Comparison of ENCODE assay signal across 24 cellular contexts in genomic region chr2:20657522-20658235, GRCh38. TPM values are rescaled to one million over a fixed set of nuclear protein-coding genes. Genes with fewer than 3 reads are reported as not detected.
A peak's percentile ranks its signal among the peaks of the same experiment; 100 is the strongest.
DNase-seq lines count a peak whose midpoint lies in the region; ATAC-seq, FAIRE-seq and TF ChIP-seq lines count a peak whose summit lies in the region.
"Had no signal": no experiment of that assay in that cellular context is flagged by ENCODE, and none has a peak within 500 bp of the region (broad histone marks: within the 10 kb centered on the region; RNA-seq: fewer than 3 reads in every experiment).

No MANE protein-coding gene starts in this region.

- H4K91ac ChIP-seq in H1 (replicated peaks; ENCODE audit: insufficient read length, low read length) = no peak overlapping the region

- no peak overlapping the region for H3K27ac ChIP-seq in right cardiac atrium (ENCODE audit: low read length)
- no peak overlapping the region for H3K27ac ChIP-seq in H1 (ENCODE audit: low read depth, low read length)
- H3K27ac ChIP-seq: A549, RWPE1, SJCRH30 had no signal

- no peak overlapping the region for H2BK5ac ChIP-seq in H1 (ENCODE audit: low read depth, low read length)

- no peak overlapping the region for H3K9ac ChIP-seq in H1 (replicated peaks in 1 of 4; ENCODE audit: extremely low read depth in 1 of 4, low read depth in 3 of 4, low read length in 3 of 4)

- no peak for TF ChIP-seq EP300 in H1 (IDR thresholded peaks at IDR 0.05; ENCODE audit: borderline replicate concordance in 1 of 2, low read depth in 2 of 2, low read length in 2 of 2)

- H3K4me1 ChIP-seq in right cardiac atrium (ENCODE audit: control insufficient read depth, insufficient read depth, low read length) (no peaks in the 10 kb centered on the region), H1 (replicated peaks in 1 of 4; ENCODE audit: control insufficient read depth in 3 of 4, insufficient read depth in 4 of 4, low read length in 3 of 4) (peaks cover 0 to 7% (median 3%) of the 10 kb centered on the region in 4 experiments; a peak in 4 of 7 replicates)
- H3K4me1 ChIP-seq: A549 had no signal

- no peaks in the 10 kb centered on the region for H3K79me1 ChIP-seq in H1 (ENCODE audit: low read depth, low read length)

- no peak overlapping the region for H3K4ac ChIP-seq in H1 (replicated peaks; ENCODE audit: insufficient read length, low read depth, low read length)

- no peak overlapping the region for H2BK15ac ChIP-seq in H1 (ENCODE audit: low read length)

- no peak overlapping the region for H4K8ac ChIP-seq in H1 (ENCODE audit: extremely low read depth, insufficient read depth, low read length)

- H4K5ac ChIP-seq in H1 (ENCODE audit: insufficient read length, low read depth, low read length) = no peak overlapping the region

- WGBS in right cardiac atrium = 80% methylated on average over 4 of the region's 4 CpGs
- WGBS in H1 (ENCODE audit: extremely low coverage in 1 of 2, insufficient coverage in 1 of 2, insufficient read length in 1 of 2, insufficient replicate concordance in 2 of 2, low coverage in 1 of 2, low lambda C conversion rate in 2 of 2, missing lambda C conversion rate in 1 of 2), 2 experiments = 63% methylated on average over 4 of the region's 4 CpGs; no CpG with 5 or more reads in 1 of the 2 experiments

- H3K4me2 ChIP-seq in H1 (ENCODE audit: insufficient read depth in 1 of 2, low read depth in 2 of 2, low read length in 2 of 2) = no peak overlapping the region
- H3K4me2 ChIP-seq: A549 had no signal

- peak overlapping the region; percentile 72; the same call in 1 of the 2 replicates for H2AK5ac ChIP-seq in H1 (ENCODE audit: low read depth, low read length)

- intact Hi-C loops in Right ventricle myocardium superior (cut with DNase I) (no loop called here), right cardiac atrium (cut with DNase I) (no loop called here), posterior vena cava (cut with DNase I) (loop anchor here in 1 of 2 donors (5.0 kb wide), 1 partner anchor 1410 kb away; no protein-coding TSS in a partner anchor)

- TF ChIP-seq RAD21 in H1 (IDR thresholded peaks at IDR 0.05 in 1 of 2, conservative IDR thresholded peaks at IDR 0.05 in 1 of 2; ENCODE audit: low read depth in 2 of 2, low read length in 2 of 2) = no peak

- H3K9me3 ChIP-seq in right cardiac atrium (ENCODE audit: control insufficient read depth, low read length) = no peaks in the 10 kb centered on the region
- H3K9me3 ChIP-seq in H1 (ENCODE audit: insufficient read depth in 2 of 2, low read depth in 1 of 2, low read length in 1 of 2) = no peaks in the 10 kb centered on the region
- H3K9me3 ChIP-seq: A549, SJCRH30 had no signal

- no peak overlapping the region for H3K14ac ChIP-seq in H1 (ENCODE audit: insufficient read length)

- peak in 1 of 3 experiments; percentile 19; a peak in 1 of 4 replicates for TF ChIP-seq CTCF in H1 (IDR thresholded peaks at IDR 0.05; ENCODE audit: control extremely low read depth in 1 of 3, insufficient read depth in 1 of 3, low read depth in 1 of 3, low read length in 3 of 3)

- H4K20me1 ChIP-seq in H1 (replicated peaks in 1 of 2; ENCODE audit: control insufficient read depth in 1 of 2, insufficient read depth in 2 of 2, low read length in 2 of 2) = peaks cover 0 to 1% of the 10 kb centered on the region in 2 experiments

- POLR2A ChIA-PET in H1 (lab: Charles Lee; ENCODE audit: partially characterized antibody) = interaction anchor here (0.7 to 1.1 kb wide), 2 partner anchors 8 to 18 kb away, joined by 3 read pairs; no protein-coding TSS in a partner anchor

- H2AFZ ChIP-seq in H1 (ENCODE audit: low read length) = no peak overlapping the region

- no peak overlapping the region for H3K23ac ChIP-seq in H1 (ENCODE audit: insufficient read length)

- H2BK12ac ChIP-seq in H1 (ENCODE audit: low read depth, low read length) = no peak overlapping the region

- H3K56ac ChIP-seq in H1 (replicated peaks; ENCODE audit: insufficient read length, low read depth, low read length) = no peak overlapping the region

- ATAC-seq in Right ventricle myocardium superior (ENCODE audit: poor library complexity) (no peak), right cardiac atrium (no peak)
- ATAC-seq: A549, PC-3 had no signal

- no peaks in the 10 kb centered on the region for H3K36me3 ChIP-seq in H1 (ENCODE audit: control insufficient read depth in 2 of 4, insufficient read depth in 4 of 4, low read length in 3 of 4)
- H3K36me3 ChIP-seq: SJCRH30 had no signal

- H2BK20ac ChIP-seq in H1 (ENCODE audit: low read length) = no peak overlapping the region

- CTCF ChIA-PET in H1 (lab: Charles Lee; ENCODE audit: partially characterized antibody) = interaction anchor here (1.0 to 5.1 kb wide), 9 partner anchors 8 to 460 kb away, joined by 3 to 63 read pairs (median 5); partner anchors contain the start of genes GDF7 and RHOB

- DNase-seq in Right ventricle myocardium superior = peak; percentile 28
- no peak for DNase-seq in right cardiac atrium
- DNase-seq in H1 (ENCODE audit: low read depth in 1 of 2, low spot score in 2 of 2) = no peak
- DNase-seq in posterior vena cava (ENCODE audit: low spot score) = peak; percentile 69
- no peak for DNase-seq in urothelium cell line (ENCODE audit: low spot score)
- no peak for DNase-seq in NCI-H2227 treated with DMSO at 0.1 percent for 48 hours (lab: John Stamatoyannopoulos, UW)
- DNase-seq in OCI-M1 (lab: John Stamatoyannopoulos, UW) = no peak
- no peak for DNase-seq in NCI-H2107 treated with DMSO at 0.1 percent for 48 hours (lab: John Stamatoyannopoulos, UW; ENCODE audit: unreplicated experiment)
- DNase-seq: DMS53, GDM1, HCEC 1CT, KBM-7, MM.1S, NCI-H1048, NCI-H1417 treated with DMSO at 0.1 percent for 48 hours, NCI-H187, NCI-H345, NCI-H524 treated with DMSO at 0.1 percent for 48 hours, NCI-H82, PC-3, SJCRH30 had no signal

- H3K18ac ChIP-seq in H1 (ENCODE audit: extremely low read depth, low read length) = no peak overlapping the region

- H2BK120ac ChIP-seq in H1 (replicated peaks; ENCODE audit: low read depth, low read length) = no peak overlapping the region

- no peaks in the 10 kb centered on the region for H3K27me3 ChIP-seq in right cardiac atrium (ENCODE audit: control insufficient read depth, insufficient read depth)
- H3K27me3 ChIP-seq in H1 (replicated peaks in 1 of 4; ENCODE audit: control insufficient read depth in 3 of 4, extremely low read depth in 1 of 4, insufficient read depth in 3 of 4, low read length in 3 of 4) = peaks cover 5 to 13% (median 12%) of the 10 kb centered on the region in 4 experiments
- H3K27me3 ChIP-seq: SJCRH30 had no signal

- H3K23me2 ChIP-seq in H1 (ENCODE audit: low read depth, low read length) = no peaks in the 10 kb centered on the region

- no peak for TF ChIP-seq POLR2A in H1 (IDR thresholded peaks at IDR 0.05; ENCODE audit: control extremely low read depth in 1 of 2, low read depth in 2 of 2, low read length in 2 of 2)

- FAIRE-seq in H1 (lab: Jason Lieb, UNC) = no peak
- FAIRE-seq in urothelium cell line (lab: Jason Lieb, UNC) = peak; percentile 35
- FAIRE-seq: A549 had no signal

- no peaks in the 10 kb centered on the region for H3K79me2 ChIP-seq in H1 (ENCODE audit: control insufficient read depth in 1 of 2, insufficient read depth in 2 of 2, low read length in 2 of 2)

- no peak overlapping the region for H3K4me3 ChIP-seq in right cardiac atrium (ENCODE audit: low read length)
- no peak overlapping the region for H3K4me3 ChIP-seq in H1 (ENCODE audit: extremely low read depth in 1 of 4, insufficient read depth in 2 of 4, low read depth in 3 of 4, low read length in 4 of 4)
- H3K4me3 ChIP-seq: A549, SJCRH30 had no signal

TF ChIP-seq in H1, 55 proteins besides CTCF, POLR2A, EP300 and RAD21:
- no peak for TF ChIP-seq SIRT6 (IDR thresholded peaks at IDR 0.05; ENCODE audit: low read length)

RNA-seq across cellular contexts. Expression of gene HS1BP3, which starts 6.8 kb away (rescaled TPM):
- total RNA-seq in Right ventricle myocardium superior (19.7 TPM), right cardiac atrium (10 to 100 TPM; 21.8 to 26.4 (median 25.3) TPM), posterior vena cava (10 to 100 TPM; 37.1 to 41.8 TPM)
- polyA plus RNA-seq in right cardiac atrium (29.8 TPM), H1 (2011; rRNA removed) (11.3 and 16.1 TPM in 2 replicates)
- 11.1 and 11.2 TPM in 2 replicates for total RNA-seq in H1 (2021; fragmentation: NEBNext Ultra II Directional; extraction: Animal tissue kit (Norgen Biotek cat#: 25700))
- 11.0 TPM for polyA plus RNA-seq in H1 (2011; cell fraction: cytosol; rRNA removed)
- polyA plus RNA-seq in H1 (2011; cell fraction: nucleus; rRNA removed) = 19.6 TPM
- polyA plus RNA-seq in H1 (2012, experiment 1 of 2) = 9.2 to 14.1 TPM (median 13.6 TPM) in 4 replicates
- 16.1 TPM for polyA plus RNA-seq in H1 (2012, experiment 2 of 2)
- 8.8 TPM for polyA plus RNA-seq in H1 (2013, experiment 1 of 2)
- 7.7 TPM for polyA plus RNA-seq in H1 (2013, experiment 2 of 2)
- polyA minus RNA-seq in H1 (2011; rRNA and poly(A)+ RNA removed) = 9.0 and 12.8 TPM in 2 replicates
- 4.8 TPM for polyA minus RNA-seq in H1 (2011; cell fraction: cytosol; rRNA and poly(A)+ RNA removed)
- polyA minus RNA-seq in H1 (2011; cell fraction: nucleus; rRNA and poly(A)+ RNA removed) = 22.9 TPM

RNA-seq across cellular contexts. Expression of gene GDF7, which starts 9.3 kb away (rescaled TPM):
- total RNA-seq in Right ventricle myocardium superior = 0.38 TPM
- total RNA-seq in right cardiac atrium = under 1 TPM; 0.26 to 0.79 (median 0.60) TPM
- 0.25 TPM for polyA plus RNA-seq in right cardiac atrium
- total RNA-seq in H1 (2021; fragmentation: NEBNext Ultra II Directional; extraction: Animal tissue kit (Norgen Biotek cat#: 25700)) = 0.04 and 0.06 TPM in 2 replicates
- 0.06 and 0.13 TPM in 2 replicates for polyA plus RNA-seq in H1 (2011; rRNA removed)
- 0.16 TPM for polyA plus RNA-seq in H1 (2011; cell fraction: cytosol; rRNA removed)
- polyA plus RNA-seq in H1 (2011; cell fraction: nucleus; rRNA removed) = 0.34 TPM
- 0.20 to 0.34 TPM (median 0.27 TPM) in 4 replicates for polyA plus RNA-seq in H1 (2012, experiment 1 of 2)
- 0.07 TPM for polyA plus RNA-seq in H1 (2012, experiment 2 of 2)
- 0.04 TPM for polyA plus RNA-seq in H1 (2013, experiment 1 of 2)
- polyA plus RNA-seq in H1 (2013, experiment 2 of 2) = 0.04 TPM
- polyA minus RNA-seq in H1 (2011; rRNA and poly(A)+ RNA removed) = 0.09 and 0.22 TPM in 2 replicates
- polyA minus RNA-seq in H1 (2011; cell fraction: cytosol; rRNA and poly(A)+ RNA removed) = 0.29 TPM
- polyA minus RNA-seq in H1 (2011; cell fraction: nucleus; rRNA and poly(A)+ RNA removed) = 0.30 TPM
- total RNA-seq in posterior vena cava = 1 to 10 TPM; 3.6 to 3.8 TPM
- polyA plus RNA-seq: CD14-positive monocyte had no signal

Comparison
In these comparisons a context has a peak if more than half of its experiments do, and no peak if none do; other contexts are left out.
1. DNase-seq: peak in Right ventricle myocardium superior (single experiment) and posterior vena cava (single experiment); none in right cardiac atrium (0 of 3), H1 (0 of 2), urothelium cell line (single experiment), NCI-H2227 treated with DMSO at 0.1 percent for 48 hours (single experiment), OCI-M1 (single experiment) and NCI-H2107 treated with DMSO at 0.1 percent for 48 hours (single experiment).